13 cellular contexts compared by ENCODE assay signal in genomic region chr6:2477723-2478122, GRCh38.
"Had no signal": no experiment of that assay in that cellular context is flagged by ENCODE, and none has a peak within 500 bp of the region (broad histone marks: within the 10 kb centered on the region; RNA-seq: fewer than 3 reads in every experiment).

No MANE protein-coding gene starts in this region.

- H3K36me3 ChIP-seq: ascending aorta, gastrocnemius medialis, pancreas, tibial artery had no signal

- H3K27me3 ChIP-seq: ascending aorta, pancreas, tibial artery had no signal

- H3K4me1 ChIP-seq: ascending aorta, gastrocnemius medialis, pancreas had no signal

- H3K27ac Mint-ChIP-seq: activated CD4-positive, alpha-beta memory T cell treated with anti-CD3 and anti-CD28 coated beads, Interleukin-2, amount 10 ng/mL, durations not matched to agents 7 days and 5 days; stimulated activated effector memory CD8-positive, alpha-beta T cell treated with anti-CD3 and anti-CD28 coated beads, Interleukin-12 subunit alpha, Interleukin-12 subunit beta, amount 100 ng/mL, for 72 hours had no signal

- H3K9me3 ChIP-seq: ascending aorta, gastrocnemius medialis, pancreas, tibial artery had no signal

- H3K4me3 Mint-ChIP-seq: activated CD4-positive, alpha-beta memory T cell treated with anti-CD3 and anti-CD28 coated beads, Interleukin-2, amount 10 ng/mL, durations not matched to agents 7 days and 5 days; neural crest cell; stimulated activated effector memory CD8-positive, alpha-beta T cell treated with anti-CD3 and anti-CD28 coated beads, Interleukin-12 subunit alpha, Interleukin-12 subunit beta, amount 100 ng/mL, for 72 hours had no signal

- H3K36me3 Mint-ChIP-seq: stimulated activated effector memory CD8-positive, alpha-beta T cell treated with anti-CD3 and anti-CD28 coated beads, Interleukin-12 subunit alpha, Interleukin-12 subunit beta, amount 100 ng/mL, for 72 hours had no signal

- ATAC-seq: gastrocnemius medialis; stimulated activated effector memory CD8-positive, alpha-beta T cell treated with anti-CD3 and anti-CD28 coated beads, Interleukin-12 subunit alpha, Interleukin-12 subunit beta, amount 100 ng/mL, for 72 hours had no signal

- H3K4me3 ChIP-seq: ascending aorta, gastrocnemius medialis, pancreas, tibial artery had no signal

- H3K4me1 Mint-ChIP-seq: activated CD4-positive, alpha-beta memory T cell treated with anti-CD3 and anti-CD28 coated beads, Interleukin-2, amount 10 ng/mL, durations not matched to agents 7 days and 5 days; neural crest cell; stimulated activated effector memory CD8-positive, alpha-beta T cell treated with anti-CD3 and anti-CD28 coated beads, Interleukin-12 subunit alpha, Interleukin-12 subunit beta, amount 100 ng/mL, for 72 hours had no signal

- H3K27ac ChIP-seq: gastrocnemius medialis, pancreas had no signal

- DNase-seq: activated CD4-positive, alpha-beta memory T cell treated with anti-CD3 and anti-CD28 coated beads, Interleukin-2, amount 10 ng/mL, durations not matched to agents 7 days and 5 days; activated CD8-positive, alpha-beta memory T cell treated with anti-CD3 and anti-CD28 coated beads, Interleukin-2, amount 50 U/mL, for 4 hours; activated naive CD4-positive, alpha-beta T cell; central memory CD4-positive, alpha-beta T cell; cortex of kidney; effector CD8-positive, alpha-beta T cell; gastrocnemius medialis; hypothalamus; pancreas; tibial artery had no signal
